ENCODE assay signal across 31 cellular contexts in genomic region chr7:54711900-54712595, GRCh38.
"Had no signal": no experiment of that assay in that cellular context is flagged by ENCODE, and none has a peak within 500 bp of the region (broad histone marks: within the 10 kb centered on the region; RNA-seq: fewer than 3 reads in every experiment).

No MANE protein-coding gene starts in this region.

- H3K4me3 ChIP-seq: SJCRH30, SK-N-MC had no signal

- H3K4me1 ChIP-seq: SJCRH30 had no signal

- ATAC-seq: activated CD8-positive, alpha-beta memory T cell treated with anti-CD3 and anti-CD28 coated beads, Interleukin-2, amount 10 ng/mL, durations not matched to agents 7 days and 5 days; activated T-helper 17 cell treated with anti-CD3 and anti-CD28 coated beads, Interleukin-2, amount 50 U/mL, for 72 hours; Panc1 had no signal

- H3K27ac ChIP-seq: brain microvascular endothelial cell, SJCRH30, SK-N-MC, WERI-Rb-1 had no signal

- H3K36me3 ChIP-seq: brain microvascular endothelial cell, SJCRH30, WERI-Rb-1 had no signal

- DNase-seq: activated CD4-positive, alpha-beta memory T cell treated with anti-CD3 and anti-CD28 coated beads, Interleukin-2, amount 10 ng/mL, durations not matched to agents 7 days and 5 days; activated CD4-positive, alpha-beta T cell treated with anti-CD3 and anti-CD28 coated beads for 1 hour; activated CD4-positive, alpha-beta T cell treated with anti-CD3 and anti-CD28 coated beads for 48 hours; activated CD4-positive, CD25-positive, alpha-beta regulatory T cell; activated CD8-positive, alpha-beta memory T cell treated with anti-CD3 and anti-CD28 coated beads for 24 hours; activated CD8-positive, alpha-beta memory T cell treated with anti-CD3 and anti-CD28 coated beads, Interleukin-2, amount 10 ng/mL, durations not matched to agents 7 days and 5 days; activated CD8-positive, alpha-beta memory T cell treated with anti-CD3 and anti-CD28 coated beads, Interleukin-2, amount 50 U/mL, for 48 hours; activated effector memory CD4-positive, alpha-beta T cell treated with anti-CD3 and anti-CD28 coated beads, Interleukin-2, amount 50 U/mL, for 16 hours; activated naive CD4-positive, alpha-beta T cell; activated naive CD4-positive, alpha-beta T cell treated with anti-CD3 and anti-CD28 coated beads, Interleukin-2, amount 50 U/mL, for 16 hours; activated naive CD8-positive, alpha-beta T cell treated with anti-CD3 and anti-CD28 coated beads for 36 hours; activated T-cell treated with anti-CD3 and anti-CD28 coated beads, Interleukin-2, amount 50 U/mL, for 48 hours; amniotic stem cell; aorta; brain microvascular endothelial cell; central memory CD4-positive, alpha-beta T cell; NCI-H1105; NCI-H1436; NCI-H1694; NCI-H1930; NCI-H2081 treated with DMSO at 0.1 percent for 48 hours; NCI-H226; NCI-H446 treated with DMSO at 0.1 percent for 48 hours; NCI-H69; SHP77; SJCRH30; T1000; WERI-Rb-1 had no signal

- H3K27me3 ChIP-seq: brain microvascular endothelial cell, SJCRH30 had no signal

- H3K9me3 ChIP-seq: SJCRH30 had no signal
